In the genomic region with DNA sequence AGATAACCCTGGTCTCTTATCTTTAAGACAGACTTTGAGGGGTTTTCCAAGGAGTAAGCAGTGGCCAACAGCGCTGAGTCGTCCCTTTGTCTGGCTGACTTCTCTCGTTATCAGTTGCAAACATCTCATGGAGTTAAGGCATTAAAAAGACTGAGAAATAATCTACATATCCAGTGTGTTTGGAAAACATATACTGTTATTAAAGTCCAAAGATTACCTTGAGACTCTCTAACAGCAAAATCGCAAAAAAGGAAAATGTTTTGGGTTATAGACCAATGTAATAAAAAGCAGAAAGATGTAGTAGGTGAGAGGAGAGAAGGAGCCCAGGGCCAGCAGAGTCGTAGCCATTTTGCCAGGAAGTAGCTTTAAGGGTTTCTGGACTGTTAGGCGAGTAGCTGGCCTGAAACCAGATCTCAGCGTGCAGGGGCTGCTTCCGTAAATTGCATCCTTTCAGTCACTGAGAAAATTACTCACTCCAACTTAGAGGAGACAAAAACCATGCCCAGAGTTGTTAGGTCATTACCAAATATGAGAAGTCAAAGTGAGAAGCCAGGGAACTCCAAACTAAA, we compare ENCODE assay signal across 1 cellular context.
TF ChIP-seq lines count a peak whose summit lies in the region.

No MANE protein-coding gene starts in this region.

TF ChIP-seq in K562, 482 proteins besides CTCF, POLR2A, EP300 and RAD21 (continued from another document):
- TF ChIP-seq, protein P1, sequence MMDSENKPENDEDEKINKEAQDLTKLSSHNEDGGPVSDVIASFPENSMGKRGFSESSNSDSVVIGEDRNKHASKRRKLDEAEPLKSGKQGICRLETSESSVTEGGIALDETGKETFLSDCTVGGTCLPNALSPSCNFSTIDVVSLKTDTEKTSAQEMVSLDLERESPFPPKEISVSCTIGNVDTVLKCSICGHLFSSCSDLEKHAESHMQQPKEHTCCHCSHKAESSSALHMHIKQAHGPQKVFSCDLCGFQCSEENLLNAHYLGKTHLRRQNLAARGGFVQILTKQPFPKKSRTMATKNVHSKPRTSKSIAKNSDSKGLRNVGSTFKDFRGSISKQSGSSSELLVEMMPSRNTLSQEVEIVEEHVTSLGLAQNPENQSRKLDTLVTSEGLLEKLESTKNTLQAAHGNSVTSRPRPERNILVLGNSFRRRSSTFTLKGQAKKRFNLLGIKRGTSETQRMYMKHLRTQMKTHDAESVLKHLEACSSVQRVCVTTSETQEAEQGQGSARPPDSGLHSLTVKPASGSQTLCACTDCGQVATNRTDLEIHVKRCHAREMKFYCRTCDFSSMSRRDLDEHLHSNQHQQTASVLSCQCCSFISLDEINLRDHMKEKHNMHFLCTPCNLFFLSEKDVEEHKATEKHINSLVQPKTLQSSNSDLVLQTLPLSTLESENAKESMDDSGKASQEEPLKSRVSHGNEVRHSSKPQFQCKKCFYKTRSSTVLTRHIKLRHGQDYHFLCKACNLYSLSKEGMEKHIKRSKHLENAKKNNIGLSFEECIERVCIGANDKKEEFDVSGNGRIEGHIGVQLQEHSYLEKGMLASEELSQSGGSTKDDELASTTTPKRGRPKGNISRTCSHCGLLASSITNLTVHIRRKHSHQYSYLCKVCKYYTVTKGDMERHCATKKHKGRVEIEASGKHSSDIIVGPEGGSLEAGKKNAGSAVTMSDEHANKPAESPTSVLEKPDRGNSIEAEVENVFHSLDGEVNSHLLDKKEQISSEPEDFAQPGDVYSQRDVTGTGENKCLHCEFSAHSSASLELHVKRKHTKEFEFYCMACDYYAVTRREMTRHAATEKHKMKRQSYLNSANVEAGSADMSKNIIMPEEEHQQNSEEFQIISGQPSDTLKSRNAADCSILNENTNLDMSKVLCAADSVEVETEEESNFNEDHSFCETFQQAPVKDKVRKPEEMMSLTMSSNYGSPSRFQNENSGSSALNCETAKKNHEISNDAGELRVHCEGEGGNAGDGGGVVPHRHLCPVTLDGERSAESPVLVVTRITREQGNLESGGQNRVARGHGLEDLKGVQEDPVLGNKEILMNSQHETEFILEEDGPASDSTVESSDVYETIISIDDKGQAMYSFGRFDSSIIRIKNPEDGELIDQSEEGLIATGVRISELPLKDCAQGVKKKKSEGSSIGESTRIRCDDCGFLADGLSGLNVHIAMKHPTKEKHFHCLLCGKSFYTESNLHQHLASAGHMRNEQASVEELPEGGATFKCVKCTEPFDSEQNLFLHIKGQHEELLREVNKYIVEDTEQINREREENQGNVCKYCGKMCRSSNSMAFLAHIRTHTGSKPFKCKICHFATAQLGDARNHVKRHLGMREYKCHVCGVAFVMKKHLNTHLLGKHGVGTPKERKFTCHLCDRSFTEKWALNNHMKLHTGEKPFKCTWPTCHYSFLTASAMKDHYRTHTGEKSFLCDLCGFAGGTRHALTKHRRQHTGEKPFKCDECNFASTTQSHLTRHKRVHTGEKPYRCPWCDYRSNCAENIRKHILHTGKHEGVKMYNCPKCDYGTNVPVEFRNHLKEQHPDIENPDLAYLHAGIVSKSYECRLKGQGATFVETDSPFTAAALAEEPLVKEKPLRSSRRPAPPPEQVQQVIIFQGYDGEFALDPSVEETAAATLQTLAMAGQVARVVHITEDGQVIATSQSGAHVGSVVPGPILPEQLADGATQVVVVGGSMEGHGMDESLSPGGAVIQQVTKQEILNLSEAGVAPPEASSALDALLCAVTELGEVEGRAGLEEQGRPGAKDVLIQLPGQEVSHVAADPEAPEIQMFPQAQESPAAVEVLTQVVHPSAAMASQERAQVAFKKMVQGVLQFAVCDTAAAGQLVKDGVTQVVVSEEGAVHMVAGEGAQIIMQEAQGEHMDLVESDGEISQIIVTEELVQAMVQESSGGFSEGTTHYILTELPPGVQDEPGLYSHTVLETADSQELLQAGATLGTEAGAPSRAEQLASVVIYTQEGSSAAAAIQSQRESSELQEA (IDR thresholded peaks at IDR 0.05; ENCODE audit: low read depth): no peak
- TF ChIP-seq CAMTA2 (CRISPR knock-in tag; conservative IDR thresholded peaks at IDR 0.05) (no peak), ELF1 (tag; IDR thresholded peaks at IDR 0.05) (peak; percentile 42; the same call in 1 of the 2 replicates), PCBP2 (IDR thresholded peaks at IDR 0.05; ENCODE audit: low read depth, low read length, poor library complexity, severe bottlenecking) (no peak), GATA2 (CRISPR knock-in tag; IDR thresholded peaks at IDR 0.05) (peak; percentile 34; the same call in 1 of the 2 replicates), ZNF121 (CRISPR knock-in tag; conservative IDR thresholded peaks at IDR 0.05) (no peak), FOXA1 (IDR thresholded peaks at IDR 0.05; ENCODE audit: borderline replicate concordance) (no peak), ZNF507 (tag; conservative IDR thresholded peaks at IDR 0.05) (no peak; the same call in 1 of the 2 replicates)
- TF ChIP-seq, protein P2, sequence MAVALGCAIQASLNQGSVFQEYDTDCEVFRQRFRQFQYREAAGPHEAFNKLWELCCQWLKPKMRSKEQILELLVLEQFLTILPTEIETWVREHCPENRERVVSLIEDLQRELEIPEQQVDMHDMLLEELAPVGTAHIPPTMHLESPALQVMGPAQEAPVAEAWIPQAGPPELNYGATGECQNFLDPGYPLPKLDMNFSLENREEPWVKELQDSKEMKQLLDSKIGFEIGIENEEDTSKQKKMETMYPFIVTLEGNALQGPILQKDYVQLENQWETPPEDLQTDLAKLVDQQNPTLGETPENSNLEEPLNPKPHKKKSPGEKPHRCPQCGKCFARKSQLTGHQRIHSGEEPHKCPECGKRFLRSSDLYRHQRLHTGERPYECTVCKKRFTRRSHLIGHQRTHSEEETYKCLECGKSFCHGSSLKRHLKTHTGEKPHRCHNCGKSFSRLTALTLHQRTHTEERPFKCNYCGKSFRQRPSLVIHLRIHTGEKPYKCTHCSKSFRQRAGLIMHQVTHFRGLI (CRISPR knock-in tag; IDR thresholded peaks at IDR 0.05): no peak
- TF ChIP-seq, protein P3, sequence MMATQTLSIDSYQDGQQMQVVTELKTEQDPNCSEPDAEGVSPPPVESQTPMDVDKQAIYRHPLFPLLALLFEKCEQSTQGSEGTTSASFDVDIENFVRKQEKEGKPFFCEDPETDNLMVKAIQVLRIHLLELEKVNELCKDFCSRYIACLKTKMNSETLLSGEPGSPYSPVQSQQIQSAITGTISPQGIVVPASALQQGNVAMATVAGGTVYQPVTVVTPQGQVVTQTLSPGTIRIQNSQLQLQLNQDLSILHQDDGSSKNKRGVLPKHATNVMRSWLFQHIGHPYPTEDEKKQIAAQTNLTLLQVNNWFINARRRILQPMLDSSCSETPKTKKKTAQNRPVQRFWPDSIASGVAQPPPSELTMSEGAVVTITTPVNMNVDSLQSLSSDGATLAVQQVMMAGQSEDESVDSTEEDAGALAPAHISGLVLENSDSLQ (IDR thresholded peaks at IDR 0.05): no peak
